In the genomic region with DNA sequence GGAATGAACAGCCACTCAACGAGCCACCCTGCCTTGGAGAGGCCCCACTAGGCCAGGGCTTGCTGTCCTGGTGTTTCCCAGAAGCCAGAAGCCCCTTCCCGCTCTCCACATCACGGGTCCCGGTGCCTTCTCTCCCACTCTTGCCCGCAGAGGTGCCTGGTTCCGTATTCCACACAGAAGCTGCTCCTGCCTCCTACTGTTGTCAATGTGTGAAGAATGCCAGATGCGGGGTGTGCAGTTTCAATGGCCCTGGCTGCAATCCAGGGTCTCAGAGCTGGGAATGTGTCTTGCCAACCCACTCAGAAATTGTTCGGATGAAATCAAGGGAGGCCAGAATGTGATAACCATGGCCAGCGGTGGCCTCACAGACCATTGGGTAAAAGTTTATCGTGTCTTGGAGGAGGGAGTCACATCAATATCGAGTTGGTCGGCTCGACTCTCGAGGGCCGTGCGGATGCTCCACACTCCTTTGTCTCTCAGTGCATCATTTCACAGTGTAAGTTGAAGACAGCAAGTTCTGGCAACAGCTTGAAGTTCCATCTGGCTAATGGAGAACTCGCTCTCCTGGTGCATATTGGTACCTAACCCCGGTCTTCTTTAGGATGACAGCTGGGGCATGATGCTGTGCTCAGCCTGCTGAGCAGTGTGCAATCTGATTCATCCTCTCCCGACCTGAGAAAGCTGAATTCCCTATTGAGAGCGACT, we compare ENCODE assay signal across 18 cellular contexts.
DNase-seq lines count a peak whose midpoint lies in the region; ATAC-seq and TF ChIP-seq lines count a peak whose summit lies in the region.
"Had no signal": no experiment of that assay in that cellular context is flagged by ENCODE, and none has a peak within 500 bp of the region (broad histone marks: within the 10 kb centered on the region; RNA-seq: fewer than 3 reads in every experiment).

No MANE protein-coding gene starts in this region.

- intact Hi-C loops in PC-3 (cut with micrococcal nuclease) (no loop called here), head of caudate nucleus (cut with DNase I) (loop anchor here (10.0 kb wide), 1 partner anchor 146 kb away; no protein-coding TSS in a partner anchor)

- no peaks in the 10 kb centered on the region for H4K20me1 ChIP-seq in PC-3 (ENCODE audit: low read length)

- H3K9me3 ChIP-seq in PC-3 (ENCODE audit: low read length): no peaks in the 10 kb centered on the region
- H3K9me3 ChIP-seq: left lung had no signal

- no peak overlapping the region for H3K9ac ChIP-seq in PC-3 (ENCODE audit: low read length)

- DNase-seq in NCI-H146 (lab: John Stamatoyannopoulos, UW): peak; percentile 21
- no peak for DNase-seq in NCI-H146 treated with DMSO at 0.1 percent for 48 hours (lab: John Stamatoyannopoulos, UW; ENCODE audit: unreplicated experiment)
- no peak for DNase-seq in PC-3
- DNase-seq in head of caudate nucleus: peak in 41 of 42 donors; percentile 5 to 83 (median 50)
- peak; percentile 88 for DNase-seq in superior temporal gyrus (ENCODE audit: extremely low spot score)
- DNase-seq in kidney tubule cell (ENCODE audit: low spot score): no peak
- no peak for DNase-seq in dedifferentiated amniotic fluid mesenchymal stem cell (ENCODE audit: extremely low spot score)
- DNase-seq: activated CD8-positive, alpha-beta memory T cell treated with anti-CD3 and anti-CD28 coated beads for 24 hours; activated naive CD8-positive, alpha-beta T cell treated with anti-CD3 and anti-CD28 coated beads, Interleukin-2, amount 10 ng/mL, durations not matched to agents 7 days and 5 days; COR-L47; effector memory CD8-positive, alpha-beta T cell; H7; left lung; NCI-H1105 treated with DMSO at 0.1 percent for 48 hours; T1000 had no signal

- no peaks in the 10 kb centered on the region for H3K79me2 ChIP-seq in PC-3 (ENCODE audit: low read length)

- no peaks in the 10 kb centered on the region; the same call in 1 of the 2 replicates for H3K27me3 ChIP-seq in PC-3 (ENCODE audit: low read length)
- H3K27me3 ChIP-seq: left lung had no signal

- H3K9me2 ChIP-seq in PC-3 (replicated peaks; ENCODE audit: low read length): no peaks in the 10 kb centered on the region

- ATAC-seq in PC-3 (no peak), HG02852 (IDR thresholded peaks at IDR 0.05; ENCODE audit: unreplicated experiment) (no peak)
- ATAC-seq: effector memory CD8-positive, alpha-beta T cell; left lung; Panc1 had no signal

- H3K4me2 ChIP-seq in PC-3 (ENCODE audit: low read length): peak overlapping the region; percentile 24; the same call in 1 of the 2 replicates

- CTCF ChIA-PET in PC-3 (lab: Charles Lee): no interaction called here

- H2AFZ ChIP-seq in PC-3 (ENCODE audit: low read length): no peak overlapping the region

- no peaks in the 10 kb centered on the region for H3K36me3 ChIP-seq in PC-3 (ENCODE audit: low read depth, low read length)
- H3K36me3 ChIP-seq: left lung had no signal

- H3K4me1 ChIP-seq in PC-3 (ENCODE audit: insufficient read depth, low read length): no peaks in the 10 kb centered on the region
- H3K4me1 ChIP-seq: left lung had no signal

- H3K4me3 ChIP-seq in PC-3 (ENCODE audit: low read length): no peak overlapping the region
- H3K4me3 ChIP-seq: left lung had no signal

- no peak for TF ChIP-seq CTCF in PC-3 (conservative IDR thresholded peaks at IDR 0.05; ENCODE audit: low read depth, low read length)

- H3F3A ChIP-seq in PC-3 (ENCODE audit: low read length, unreplicated experiment): no peaks in the 10 kb centered on the region

- POLR2A ChIA-PET in PC-3 (lab: Charles Lee; ENCODE audit: unreplicated experiment): no interaction called here

- no peak overlapping the region for H3K27ac ChIP-seq in PC-3 (ENCODE audit: low read length)
- H3K27ac ChIP-seq: 22Rv1, left lung had no signal

- no TSS peak for BruUV-seq in PC-3 (replicated peaks; lab: Mats Ljungman, UMichigan)

Comparison
In these comparisons a context has a peak if more than half of its experiments do, and no peak if none do; other contexts are left out.
1. DNase-seq: peak in NCI-H146 (single experiment), head of caudate nucleus (41 of 42) and superior temporal gyrus (single experiment); none in NCI-H146 treated with DMSO at 0.1 percent for 48 hours (single experiment), PC-3 (single experiment), kidney tubule cell (single experiment) and dedifferentiated amniotic fluid mesenchymal stem cell (single experiment).